In the genomic region with DNA sequence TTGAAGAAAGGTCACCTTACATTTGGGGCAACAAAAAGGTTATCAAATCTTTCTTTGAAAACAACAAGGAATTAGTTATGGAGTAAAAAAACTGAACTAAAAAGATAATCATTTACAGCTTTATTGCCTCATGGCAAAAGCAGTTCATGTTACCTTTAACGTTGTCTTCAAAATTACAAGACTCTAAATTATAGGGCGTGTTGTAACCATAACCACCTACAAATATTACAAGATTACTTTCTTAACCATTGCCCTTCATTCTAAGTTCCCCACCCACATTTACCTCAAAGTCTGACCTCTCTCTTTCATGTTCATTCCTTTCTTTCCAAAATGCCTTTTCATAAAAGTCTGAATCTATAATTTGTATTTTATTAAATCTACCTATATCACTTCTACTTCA, we compare ENCODE assay signal across 30 cellular contexts.
DNase-seq lines count a peak whose midpoint lies in the region; FAIRE-seq and TF ChIP-seq lines count a peak whose summit lies in the region.
"Had no signal": no experiment of that assay in that cellular context is flagged by ENCODE, and none has a peak within 500 bp of the region (broad histone marks: within the 10 kb centered on the region; RNA-seq: fewer than 3 reads in every experiment).

No MANE protein-coding gene starts in this region.

- H3K4me2 ChIP-seq in keratinocyte (ENCODE audit: control insufficient read depth, extremely low read depth, insufficient read depth, low read depth, low read length) (no peak overlapping the region), SK-N-SH (no peak overlapping the region)

- no peaks in the 10 kb centered on the region for H3K9me1 ChIP-seq in keratinocyte (ENCODE audit: control insufficient read depth, extremely low read depth, insufficient read depth, low read length)

- H3K79me2 ChIP-seq in keratinocyte (ENCODE audit: control insufficient read depth, insufficient read depth, low read length) = no peaks in the 10 kb centered on the region
- no peaks in the 10 kb centered on the region for H3K79me2 ChIP-seq in SK-N-SH (ENCODE audit: insufficient read depth)

- H3K27me3 ChIP-seq in keratinocyte (ENCODE audit: control insufficient read depth, extremely low read depth, insufficient read depth, low read length) = no peaks in the 10 kb centered on the region
- H3K27me3 ChIP-seq in small intestine (ENCODE audit: control insufficient read depth in 2 of 2, insufficient read depth in 2 of 2, low read length in 2 of 2) = no peaks in the 10 kb centered on the region
- H3K27me3 ChIP-seq in SK-N-SH (ENCODE audit: insufficient read depth) = no peaks in the 10 kb centered on the region
- H3K27me3 ChIP-seq: BE2C, SJCRH30 had no signal

- H4K20me1 ChIP-seq in keratinocyte (ENCODE audit: control insufficient read depth, extremely low read depth, insufficient read depth, low read length) (no peaks in the 10 kb centered on the region), SK-N-SH (ENCODE audit: insufficient read depth) (no peaks in the 10 kb centered on the region)

- CTCF ChIA-PET in SK-N-SH (lab: Yijun Ruan, JAX) = no interaction called here

- TF ChIP-seq CTCF in keratinocyte (optimal IDR thresholded peaks at IDR 0.05 in 1 of 3, IDR thresholded peaks at IDR 0.05 in 1 of 3, conservative IDR thresholded peaks at IDR 0.05 in 1 of 3; ENCODE audit: extremely low read depth in 1 of 3, insufficient read depth in 2 of 3, low read length in 3 of 3) (no peak), coronary artery (IDR thresholded peaks at IDR 0.05) (no peak), SK-N-SH (IDR thresholded peaks at IDR 0.05) (no peak)

- FAIRE-seq in colon (lab: Jason Lieb, UNC) = peak; percentile 85
- no peak for FAIRE-seq in keratinocyte (lab: Jason Lieb, UNC)
- peak; percentile 49 for FAIRE-seq in small intestine (lab: Jason Lieb, UNC)
- FAIRE-seq: GM12878 had no signal

- no peak for TF ChIP-seq EP300 in SK-N-SH (IDR thresholded peaks at IDR 0.05; ENCODE audit: borderline replicate concordance in 1 of 2, low read depth in 1 of 2, low read length in 1 of 2)

- H3K9ac ChIP-seq in keratinocyte (ENCODE audit: control insufficient read depth, extremely low read depth, insufficient read depth, low read length) (no peak overlapping the region), SK-N-SH (no peak overlapping the region)

- H3K9me3 ChIP-seq in keratinocyte (ENCODE audit: control insufficient read depth, low read depth, low read length) = no peaks in the 10 kb centered on the region
- H3K9me3 ChIP-seq in small intestine (ENCODE audit: control insufficient read depth, low read depth) = peaks cover 2% of the 10 kb centered on the region
- no peaks in the 10 kb centered on the region for H3K9me3 ChIP-seq in SK-N-SH
- H3K9me3 ChIP-seq: BE2C, HAP-1, SJCRH30 had no signal

- H2AFZ ChIP-seq in keratinocyte (ENCODE audit: control insufficient read depth, low read length) = peak overlapping the region; percentile 3
- no peak overlapping the region for H2AFZ ChIP-seq in SK-N-SH (ENCODE audit: low read depth)

- peaks cover 22% of the 10 kb centered on the region for H3K4me1 ChIP-seq in keratinocyte (ENCODE audit: control insufficient read depth, extremely low read depth, insufficient read depth, low read length)
- H3K4me1 ChIP-seq in small intestine (ENCODE audit: control insufficient read depth in 2 of 2, insufficient read depth in 1 of 2, low read depth in 1 of 2, low read length in 1 of 2) = peaks cover 0 to 2% of the 10 kb centered on the region in 2 donors
- H3K4me1 ChIP-seq in SK-N-SH (ENCODE audit: control insufficient read depth in 1 of 2, insufficient read depth in 2 of 2, low read depth in 1 of 2, low read length in 1 of 2) = no peaks in the 10 kb centered on the region
- H3K4me1 ChIP-seq: BE2C, HAP-1, SJCRH30 had no signal

- H3K9me2 ChIP-seq in SK-N-SH = no peaks in the 10 kb centered on the region

- no peak overlapping the region for H3K4me3 ChIP-seq in keratinocyte (ENCODE audit: control insufficient read depth in 2 of 3, extremely low read depth in 1 of 3, insufficient read depth in 2 of 3, low read depth in 1 of 3, low read length in 3 of 3)
- no peak overlapping the region for H3K4me3 ChIP-seq in small intestine (ENCODE audit: low read depth in 1 of 2, low read length in 2 of 2)
- H3K4me3 ChIP-seq in coronary artery = no peak overlapping the region
- H3K4me3 ChIP-seq in SK-N-SH (ENCODE audit: low read depth in 2 of 2, low read length in 1 of 2) = no peak overlapping the region
- H3K4me3 ChIP-seq: GM12878, HAP-1, SJCRH30 had no signal

- H3K27ac ChIP-seq in keratinocyte (ENCODE audit: control insufficient read depth, insufficient read depth, low read length) (peak overlapping the region; percentile 43), small intestine (ENCODE audit: low read depth in 1 of 2, low read length in 1 of 2) (no peak overlapping the region), coronary artery (no peak overlapping the region), SK-N-SH (ENCODE audit: low read depth in 2 of 2, low read length in 1 of 2) (no peak overlapping the region)
- H3K27ac ChIP-seq: SJCRH30 had no signal

- dilution Hi-C loops in keratinocyte (cut with MboI; ENCODE audit: extremely low pct_ligation_motif_present, low sequenced_read_pairs) = no loop called here

- DNase-seq in LoVo (ENCODE audit: low spot score) (peak; percentile 42), keratinocyte (ENCODE audit: low read depth, low spot score) (no peak), small intestine (peak; percentile 72), coronary artery (ENCODE audit: low spot score) (no peak), SK-N-SH (no peak), SKM-1 treated with dmso at 0.1 percent for 144 hours (lab: John Stamatoyannopoulos, UW; ENCODE audit: unreplicated experiment) (no peak), NCI-H2029 (lab: John Stamatoyannopoulos, UW) (no peak)
- DNase-seq: 8988T; ACHN; BE2C; CD8-positive, alpha-beta memory T cell; DMS 273 treated with DMSO at 0.1 percent for 48 hours; DMS79; EL; GDM1; GOT3; HFFc6; NCI-H1092 treated with DMSO at 0.1 percent for 48 hours; NCI-H1436; NCI-H187; NCI-H2171 treated with DMSO at 0.1 percent for 48 hours; NCI-H446; NCI-H524 treated with DMSO at 0.1 percent for 48 hours; NCI-H774; NK-92 treated with Interleukin-12 subunit alpha and Interleukin-12 subunit beta, amount 100 ng/mL, for 24 hours; PC-3; SJCRH30 had no signal

- POLR2A ChIA-PET in SK-N-SH (lab: Yijun Ruan, JAX) = no interaction called here

- H3K36me3 ChIP-seq in keratinocyte (ENCODE audit: control insufficient read depth in 2 of 2, extremely low read depth in 1 of 2, insufficient read depth in 2 of 2, low read length in 2 of 2) = no peaks in the 10 kb centered on the region
- no peaks in the 10 kb centered on the region for H3K36me3 ChIP-seq in small intestine (ENCODE audit: control insufficient read depth in 2 of 2, insufficient read depth in 2 of 2, low read length in 2 of 2)
- H3K36me3 ChIP-seq in SK-N-SH (replicated peaks in 1 of 2; ENCODE audit: control insufficient read depth in 1 of 2, insufficient read depth in 2 of 2, low read length in 1 of 2) = no peaks in the 10 kb centered on the region
- H3K36me3 ChIP-seq: BE2C, HAP-1, SJCRH30 had no signal

- no peak for TF ChIP-seq RAD21 in SK-N-SH (IDR thresholded peaks at IDR 0.05; ENCODE audit: low read length)

- no peaks in the 10 kb centered on the region for H3F3A ChIP-seq in SK-N-SH (replicated peaks; ENCODE audit: insufficient read depth)

- WGBS in small intestine, 3 donors = 1 to 62% (median 40%) methylated on average over 2 of the region's 2 CpGs
- WGBS in SK-N-SH (ENCODE audit: low lambda C conversion rate) = 29% methylated on average over 2 of the region's 2 CpGs

TF ChIP-seq in SK-N-SH, 30 proteins besides CTCF, POLR2A, EP300 and RAD21 (continues in another document):
- TF ChIP-seq, protein P1, sequence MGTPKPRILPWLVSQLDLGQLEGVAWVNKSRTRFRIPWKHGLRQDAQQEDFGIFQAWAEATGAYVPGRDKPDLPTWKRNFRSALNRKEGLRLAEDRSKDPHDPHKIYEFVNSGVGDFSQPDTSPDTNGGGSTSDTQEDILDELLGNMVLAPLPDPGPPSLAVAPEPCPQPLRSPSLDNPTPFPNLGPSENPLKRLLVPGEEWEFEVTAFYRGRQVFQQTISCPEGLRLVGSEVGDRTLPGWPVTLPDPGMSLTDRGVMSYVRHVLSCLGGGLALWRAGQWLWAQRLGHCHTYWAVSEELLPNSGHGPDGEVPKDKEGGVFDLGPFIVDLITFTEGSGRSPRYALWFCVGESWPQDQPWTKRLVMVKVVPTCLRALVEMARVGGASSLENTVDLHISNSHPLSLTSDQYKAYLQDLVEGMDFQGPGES (IDR thresholded peaks at IDR 0.05; ENCODE audit: low read depth, low read length) = no peak
- TF ChIP-seq SMC3 (IDR thresholded peaks at IDR 0.05; ENCODE audit: low read depth, low read length) (no peak), TAF1 (IDR thresholded peaks at IDR 0.05; ENCODE audit: borderline replicate concordance, low read depth, low read length) (no peak), TCF12 (IDR thresholded peaks at IDR 0.05) (no peak), FOXM1 (IDR thresholded peaks at IDR 0.05; ENCODE audit: low read depth) (no peak), GABPA (IDR thresholded peaks at IDR 0.05; ENCODE audit: low read depth) (no peak), SIN3A (IDR thresholded peaks at IDR 0.05; ENCODE audit: borderline replicate concordance, low read depth, low read length) (no peak)
- TF ChIP-seq, protein P2, sequence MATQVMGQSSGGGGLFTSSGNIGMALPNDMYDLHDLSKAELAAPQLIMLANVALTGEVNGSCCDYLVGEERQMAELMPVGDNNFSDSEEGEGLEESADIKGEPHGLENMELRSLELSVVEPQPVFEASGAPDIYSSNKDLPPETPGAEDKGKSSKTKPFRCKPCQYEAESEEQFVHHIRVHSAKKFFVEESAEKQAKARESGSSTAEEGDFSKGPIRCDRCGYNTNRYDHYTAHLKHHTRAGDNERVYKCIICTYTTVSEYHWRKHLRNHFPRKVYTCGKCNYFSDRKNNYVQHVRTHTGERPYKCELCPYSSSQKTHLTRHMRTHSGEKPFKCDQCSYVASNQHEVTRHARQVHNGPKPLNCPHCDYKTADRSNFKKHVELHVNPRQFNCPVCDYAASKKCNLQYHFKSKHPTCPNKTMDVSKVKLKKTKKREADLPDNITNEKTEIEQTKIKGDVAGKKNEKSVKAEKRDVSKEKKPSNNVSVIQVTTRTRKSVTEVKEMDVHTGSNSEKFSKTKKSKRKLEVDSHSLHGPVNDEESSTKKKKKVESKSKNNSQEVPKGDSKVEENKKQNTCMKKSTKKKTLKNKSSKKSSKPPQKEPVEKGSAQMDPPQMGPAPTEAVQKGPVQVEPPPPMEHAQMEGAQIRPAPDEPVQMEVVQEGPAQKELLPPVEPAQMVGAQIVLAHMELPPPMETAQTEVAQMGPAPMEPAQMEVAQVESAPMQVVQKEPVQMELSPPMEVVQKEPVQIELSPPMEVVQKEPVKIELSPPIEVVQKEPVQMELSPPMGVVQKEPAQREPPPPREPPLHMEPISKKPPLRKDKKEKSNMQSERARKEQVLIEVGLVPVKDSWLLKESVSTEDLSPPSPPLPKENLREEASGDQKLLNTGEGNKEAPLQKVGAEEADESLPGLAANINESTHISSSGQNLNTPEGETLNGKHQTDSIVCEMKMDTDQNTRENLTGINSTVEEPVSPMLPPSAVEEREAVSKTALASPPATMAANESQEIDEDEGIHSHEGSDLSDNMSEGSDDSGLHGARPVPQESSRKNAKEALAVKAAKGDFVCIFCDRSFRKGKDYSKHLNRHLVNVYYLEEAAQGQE (IDR thresholded peaks at IDR 0.05; ENCODE audit: low read depth, low read length) = no peak

Comparison
In these comparisons a context has a peak if more than half of its experiments do, and no peak if none do; other contexts are left out.
1. DNase-seq: peak in LoVo (single experiment) and small intestine (single experiment); none in keratinocyte (single experiment), coronary artery (single experiment), SK-N-SH (single experiment), SKM-1 treated with dmso at 0.1 percent for 144 hours (single experiment) and NCI-H2029 (single experiment).